ENCODE assay signal across 1 cellular context in genomic region chr11:112784323-112785073, GRCh38.
TF ChIP-seq lines count a peak whose summit lies in the region.

No MANE protein-coding gene starts in this region.

TF ChIP-seq in GM23338, 12 proteins besides CTCF, POLR2A, EP300 and RAD21 (continued from another document):
- TF ChIP-seq ZNF462 (CRISPR knock-in tag; IDR thresholded peaks at IDR 0.05): no peak
- TF ChIP-seq EZH2 (IDR thresholded peaks at IDR 0.05; ENCODE audit: low read depth, unreplicated experiment): no peak
